14 cellular contexts compared by ENCODE assay signal in the genomic region with DNA sequence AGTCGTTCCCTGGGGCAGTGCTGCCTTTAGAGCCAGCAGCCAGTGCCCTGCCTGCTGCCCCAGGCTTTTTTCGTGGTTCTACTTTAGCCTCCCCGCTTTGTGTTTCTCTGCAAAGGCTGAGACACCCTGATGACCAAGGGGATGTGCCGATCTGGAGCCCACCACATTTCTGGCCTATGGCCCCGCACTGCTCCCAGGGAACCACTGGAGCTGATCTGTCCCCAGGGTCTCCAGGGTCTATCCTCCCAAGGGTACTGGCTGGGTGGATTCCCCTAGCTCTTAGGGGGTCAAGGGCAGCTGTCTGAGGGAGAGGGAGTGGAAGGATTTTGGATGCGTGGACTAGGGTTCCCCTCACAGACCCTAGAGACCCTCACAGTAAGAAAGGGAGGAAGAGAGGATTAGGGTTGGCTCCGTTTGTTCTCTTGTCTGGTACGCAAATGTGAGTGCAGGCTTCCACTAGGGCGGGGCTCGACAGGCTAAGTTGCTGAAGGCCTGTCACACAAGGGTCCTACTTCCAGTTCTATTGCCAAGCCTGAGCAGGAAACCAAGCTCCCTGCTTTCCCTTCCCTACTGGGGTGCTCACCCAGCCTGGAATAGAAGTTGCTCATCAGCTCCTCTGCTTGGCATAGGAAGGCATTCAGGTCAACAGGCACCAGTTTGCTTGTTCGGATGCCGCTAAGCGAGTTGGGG. TPM values are rescaled to one million over a fixed set of nuclear protein-coding genes. Genes with fewer than 3 reads are reported as not detected.
DNase-seq lines count a peak whose midpoint lies in the region; ATAC-seq and TF ChIP-seq lines count a peak whose summit lies in the region.
"Had no signal": no experiment of that assay in that cellular context is flagged by ENCODE, and none has a peak within 500 bp of the region (broad histone marks: within the 10 kb centered on the region; RNA-seq: fewer than 3 reads in every experiment).

No MANE protein-coding gene starts in this region.

- CTCF ChIA-PET in PC-9 (lab: Charles Lee) = interaction anchor here (0.6 to 0.7 kb wide), 2 partner anchors 209 to 285 kb away, joined by 8 to 10 read pairs; no protein-coding TSS in a partner anchor

- no peaks in the 10 kb centered on the region for H3K9me3 ChIP-seq in PC-9 (ENCODE audit: insufficient read depth, low read depth)
- H3K9me3 ChIP-seq: adrenal gland, esophagus muscularis mucosa had no signal

- H3K79me2 ChIP-seq in PC-9 (ENCODE audit: low read depth) = no peaks in the 10 kb centered on the region

- 0 out of 2 replicates have a peak, but pooled peaks cover 3% of the 10 kb centered on the region for H4K20me1 ChIP-seq in PC-9 (ENCODE audit: insufficient read depth)

- intact Hi-C loops in Right ventricle myocardium superior (cut with DNase I) (loop anchor here (5.0 kb wide), 1 partner anchor 48 kb away; no protein-coding TSS in a partner anchor), cardiac septum (cut with DNase I) (loop anchor here (5.0 kb wide), 1 partner anchor 53 kb away; a partner anchor contains a TSS), PC-9 (cut with micrococcal nuclease; ENCODE audit: unreplicated experiment) (loop anchor here (1.0 to 2.0 kb wide), 5 partner anchors 37 to 515 kb away; a partner anchor contains a TSS)

- POLR2A ChIA-PET in PC-9 (lab: Charles Lee; ENCODE audit: unreplicated experiment) = no interaction called here

- H3K27ac ChIP-seq in PC-9 = no peak overlapping the region
- peak overlapping the region; percentile 76 for H3K27ac ChIP-seq in layer of hippocampus (ENCODE audit: low read depth, low read length)
- H3K27ac ChIP-seq in temporal lobe (ENCODE audit: low read depth, low read length) = peak overlapping the region; percentile 18
- H3K27ac ChIP-seq: VCaP had no signal

- TF ChIP-seq CTCF in PC-9 (conservative IDR thresholded peaks at IDR 0.05) = no peak

- no peaks in the 10 kb centered on the region for H3K9me2 ChIP-seq in PC-9 (ENCODE audit: insufficient read depth)

- no peak overlapping the region for H2AFZ ChIP-seq in PC-9

- H3K4me2 ChIP-seq in PC-9 = peak overlapping the region; percentile 29; the same call in 1 of the 2 replicates

- H3F3A ChIP-seq in PC-9 (ENCODE audit: insufficient read depth, low read depth) = peaks cover 26% of the 10 kb centered on the region; the same call in 1 of the 2 replicates

- TF ChIP-seq POLR2A in GM18505 (IDR thresholded peaks at IDR 0.05; ENCODE audit: borderline replicate concordance, extremely low read depth, insufficient read depth, insufficient read length) = no peak

- peaks cover 11% of the 10 kb centered on the region for H3K4me1 ChIP-seq in PC-9 (replicated peaks; ENCODE audit: insufficient read depth)

- TSS peak; percentile 17 for BruUV-seq in PC-9 (replicated peaks; lab: Mats Ljungman, UMichigan)

- no peaks in the 10 kb centered on the region for H3K36me3 ChIP-seq in PC-9 (ENCODE audit: low read depth)

- ATAC-seq in Right ventricle myocardium superior (ENCODE audit: poor library complexity) = no peak
- no peak for ATAC-seq in GM18505 (IDR thresholded peaks at IDR 0.05; ENCODE audit: unreplicated experiment)

- no peak overlapping the region for H3K4me3 ChIP-seq in PC-9
- H3K4me3 ChIP-seq: adrenal gland had no signal

- DNase-seq in Right ventricle myocardium superior = peak; percentile 42
- no peak for DNase-seq in cardiac septum (ENCODE audit: low spot score)
- DNase-seq in PC-9 = no peak
- DNase-seq in midbrain (lab: John Stamatoyannopoulos, UW) = no peak
- no peak for DNase-seq in NCI-H1694 (lab: John Stamatoyannopoulos, UW)

- no peaks in the 10 kb centered on the region for H3K27me3 ChIP-seq in PC-9 (ENCODE audit: insufficient read depth, low read depth)
- no peaks in the 10 kb centered on the region for H3K27me3 ChIP-seq in layer of hippocampus (ENCODE audit: control insufficient read depth, insufficient read depth, low read length)
- H3K27me3 ChIP-seq: adrenal gland had no signal

RNA-seq across cellular contexts. Expression of a gene that starts 19.3 kb away (rescaled TPM):
- total RNA-seq in Right ventricle myocardium superior (not detected), cardiac septum (not detected), PC-9 (2021) (not detected in 2 replicates), temporal lobe (not detected)
- total RNA-seq: activated T-helper 1 cell treated with anti-CD3 and anti-CD28 coated beads, Interleukin-12 subunit alpha, Interleukin-12 subunit beta, Interleukin-2, Interleukin-4 antibody, amounts not matched to agents 30 ng/mL and 10 ng/mL and 1 ng/mL, durations not matched to agents 14 hours and 24 hours and 36 hours; adrenal gland; esophagus muscularis mucosa; lung microvascular endothelial cell; pulmonary artery endothelial cell had no signal

RNA-seq across cellular contexts. Expression of a gene that starts 52.7 kb away (rescaled TPM):
- 102 TPM for total RNA-seq in Right ventricle myocardium superior
- total RNA-seq in cardiac septum = 155 TPM
- 122 and 125 TPM in 2 replicates for total RNA-seq in PC-9 (2021)
- 57.0 TPM for total RNA-seq in temporal lobe
